8 cellular contexts compared by ENCODE assay signal in genomic region chr5:6713274-6714181, GRCh38. TPM values are rescaled to one million over a fixed set of nuclear protein-coding genes. Genes with fewer than 3 reads are reported as not detected.
DNase-seq lines count a peak whose midpoint lies in the region; ATAC-seq and TF ChIP-seq lines count a peak whose summit lies in the region.

Gene TENT4A (plus strand): TSS chr5:6713432. CDS start chr5:6713984, 552 bp downstream.

- H3K27me3 Mint-ChIP-seq in CD8-positive, alpha-beta memory T cell = no peaks in the 10 kb centered on the region
- H3K27me3 Mint-ChIP-seq in IgD-negative memory B cell (peaks cover 1% of the 10 kb centered on the region), progenitor cell of endocrine pancreas (peaks cover 7% of the 10 kb centered on the region)
- no peaks in the 10 kb centered on the region for H3K27me3 Mint-ChIP-seq in activated naive CD8-positive, alpha-beta T cell

- H3K9me3 Mint-ChIP-seq in CD8-positive, alpha-beta memory T cell = no peaks in the 10 kb centered on the region
- H3K9me3 Mint-ChIP-seq in IgD-negative memory B cell = no peaks in the 10 kb centered on the region
- H3K9me3 Mint-ChIP-seq in activated naive CD8-positive, alpha-beta T cell (ENCODE audit: low read depth) = no peaks in the 10 kb centered on the region
- H3K9me3 Mint-ChIP-seq in progenitor cell of endocrine pancreas (ENCODE audit: low read depth) = no peaks in the 10 kb centered on the region

- H3K9me3 ChIP-seq in CD8-positive, alpha-beta memory T cell (ENCODE audit: low read length) = no peaks in the 10 kb centered on the region
- no peaks in the 10 kb centered on the region for H3K9me3 ChIP-seq in heart left ventricle

- peak in 3 of 5 donors; percentile 26 to 55 (median 28) for DNase-seq in CD8-positive, alpha-beta memory T cell
- peak in 4 of 5 donors; percentile 46 to 75 (median 60) for DNase-seq in heart left ventricle
- DNase-seq in progenitor cell of endocrine pancreas (ENCODE audit: low spot score, unreplicated experiment) = no peak
- no peak for DNase-seq in ecto neural progenitor cell (ENCODE audit: low spot score)

- H3K4me3 ChIP-seq in CD8-positive, alpha-beta memory T cell (ENCODE audit: low read length) = peak within 1 kb of the TSS; percentile 84
- peak within 1 kb of the TSS; percentile 60 to 98 (median 78) for H3K4me3 ChIP-seq in heart left ventricle

- intact Hi-C loops in heart left ventricle (cut with DNase I) = loop anchor here in 8 of 10 donors (1.0 to 10.0 kb wide), 6 partner anchors 79 to 339 kb away; partner anchors contain the start of genes NSUN2 (in 8 of the 8), SRD5A1 (in 8 of the 8) and MED10 (in 2 of the 8)

- peak within 1 kb of the TSS; percentile 88 to 98 (median 91) for H3K4me3 Mint-ChIP-seq in CD8-positive, alpha-beta memory T cell
- H3K4me3 Mint-ChIP-seq in IgD-negative memory B cell (peak within 1 kb of the TSS; percentile 86 to 96 (median 92)), progenitor cell of endocrine pancreas (ENCODE audit: low read depth) (peak within 1 kb of the TSS; percentile 85)
- peak within 1 kb of the TSS; percentile 89 for H3K4me3 Mint-ChIP-seq in activated naive CD8-positive, alpha-beta T cell

- H3K27me3 ChIP-seq in CD8-positive, alpha-beta memory T cell (ENCODE audit: insufficient read depth, low read length, poor library complexity, severe bottlenecking) = no peaks in the 10 kb centered on the region
- H3K27me3 ChIP-seq in heart left ventricle = no peaks in the 10 kb centered on the region

- 0 to 1% (median 0%) methylated on average over 5 to 163 of the region's 163 CpGs; no CpG with 5 or more reads in 1 of the 4 donors for WGBS in heart left ventricle, 4 donors

- H3K4me1 ChIP-seq in CD8-positive, alpha-beta memory T cell (ENCODE audit: insufficient read depth, low read length) = peaks cover 39% of the 10 kb centered on the region
- H3K4me1 ChIP-seq in heart left ventricle = peaks cover 9 to 53% (median 40%) of the 10 kb centered on the region in 12 donors

- H3K36me3 Mint-ChIP-seq in CD8-positive, alpha-beta memory T cell = peaks cover 0 to 18% (median 0%) of the 10 kb centered on the region in 3 donors
- H3K36me3 Mint-ChIP-seq in IgD-negative memory B cell = no peaks in the 10 kb centered on the region
- H3K36me3 Mint-ChIP-seq in activated naive CD8-positive, alpha-beta T cell = no peaks in the 10 kb centered on the region
- H3K36me3 Mint-ChIP-seq in progenitor cell of endocrine pancreas (ENCODE audit: insufficient read depth) = no peaks in the 10 kb centered on the region

- TF ChIP-seq POLR2A in heart left ventricle (IDR thresholded peaks at IDR 0.05) = no peak

- POLR2A ChIA-PET in CD8-positive, alpha-beta memory T cell (lab: Charles Lee) = interaction anchor here (2.8 kb wide), 1 partner anchor 81 kb away, joined by 20 read pairs; the partner anchor contains the start of genes NSUN2 and SRD5A1

- peak; percentile 2 for ATAC-seq in GM19438 (IDR thresholded peaks at IDR 0.05; ENCODE audit: low read depth, unreplicated experiment)
- no peak for ATAC-seq in heart left ventricle
- ATAC-seq in GM18519 (IDR thresholded peaks at IDR 0.05; ENCODE audit: low FRiP score, unreplicated experiment) = no peak

- peaks cover 43 to 50% (median 49%) of the 10 kb centered on the region in 3 donors for H3K4me1 Mint-ChIP-seq in CD8-positive, alpha-beta memory T cell
- H3K4me1 Mint-ChIP-seq in IgD-negative memory B cell = peaks cover 32 to 36% (median 36%) of the 10 kb centered on the region in 3 donors
- H3K4me1 Mint-ChIP-seq in activated naive CD8-positive, alpha-beta T cell (ENCODE audit: low read depth) = peaks cover 45% of the 10 kb centered on the region
- peaks cover 34% of the 10 kb centered on the region for H3K4me1 Mint-ChIP-seq in progenitor cell of endocrine pancreas (ENCODE audit: low read depth)

- CTCF ChIA-PET in CD8-positive, alpha-beta memory T cell (lab: Charles Lee) = interaction anchor here (1.0 to 1.9 kb wide), 2 partner anchors 81 to 1291 kb away, joined by 3 to 7 read pairs; partner anchors contain the start of genes ICE1, NSUN2 and SRD5A1

- H3K27ac Mint-ChIP-seq in CD8-positive, alpha-beta memory T cell = peak within 1 kb of the TSS; percentile 91 to 98 (median 94)
- H3K27ac Mint-ChIP-seq in IgD-negative memory B cell (peak within 1 kb of the TSS; percentile 83 to 96 (median 96)), progenitor cell of endocrine pancreas (peak within 1 kb of the TSS; percentile 92)
- H3K27ac Mint-ChIP-seq in activated naive CD8-positive, alpha-beta T cell = peak within 1 kb of the TSS; percentile 94

- peak within 1 kb of the TSS; percentile 85 for H3K27ac ChIP-seq in CD8-positive, alpha-beta memory T cell (ENCODE audit: low read depth, low read length)
- peak within 1 kb of the TSS; percentile 89 to 100 (median 98) for H3K27ac ChIP-seq in heart left ventricle

- TF ChIP-seq CTCF in heart left ventricle (IDR thresholded peaks at IDR 0.05) = no peak
- TF ChIP-seq CTCF in progenitor cell of endocrine pancreas (IDR thresholded peaks at IDR 0.05; ENCODE audit: unreplicated experiment) = no peak

- no peaks in the 10 kb centered on the region for H3K36me3 ChIP-seq in CD8-positive, alpha-beta memory T cell (ENCODE audit: insufficient read depth, low read length)
- H3K36me3 ChIP-seq in heart left ventricle = no peaks in the 10 kb centered on the region

RNA-seq across cellular contexts. Expression of gene TENT4A, which starts in this region (rescaled TPM):
- total RNA-seq in CD8-positive, alpha-beta memory T cell = 10 to 100 TPM; 25.6 to 28.4 TPM
- 1.1 TPM for polyA plus RNA-seq in CD8-positive, alpha-beta memory T cell
- polyA plus RNA-seq in IgD-negative memory B cell (1.6 TPM), heart left ventricle (1 to 10 TPM; 4.3 to 8.7 TPM)
- total RNA-seq in heart left ventricle (10 to 100 TPM in 6 of 9 donors, 1 to 10 TPM in 3; 7.0 to 20.3 (median 11.3) TPM), progenitor cell of endocrine pancreas (30.0 and 31.8 TPM in 2 replicates)

Comparison
In these comparisons a context has a peak if more than half of its experiments do, and no peak if none do; other contexts are left out.
1. DNase-seq: peak in CD8-positive, alpha-beta memory T cell (3 of 5) and heart left ventricle (4 of 5); none in progenitor cell of endocrine pancreas (single experiment) and ecto neural progenitor cell (single experiment).
2. Peak in every context shown above with its lines, with median percentiles within 50 percentile points of each other: H3K27ac Mint-ChIP-seq and H3K4me3 Mint-ChIP-seq.